ENCODE assay signal across 1 cellular context in genomic region chr19:43668406-43669158, GRCh38.
TF ChIP-seq lines count a peak whose summit lies in the region.

No MANE protein-coding gene starts in this region.

TF ChIP-seq in GM12878, 131 proteins besides CTCF, POLR2A, EP300 and RAD21:
- TF ChIP-seq HDGF (IDR thresholded peaks at IDR 0.05), result peak; percentile 90; the same call in 1 of the 2 replicates
- TF ChIP-seq, protein P1, sequence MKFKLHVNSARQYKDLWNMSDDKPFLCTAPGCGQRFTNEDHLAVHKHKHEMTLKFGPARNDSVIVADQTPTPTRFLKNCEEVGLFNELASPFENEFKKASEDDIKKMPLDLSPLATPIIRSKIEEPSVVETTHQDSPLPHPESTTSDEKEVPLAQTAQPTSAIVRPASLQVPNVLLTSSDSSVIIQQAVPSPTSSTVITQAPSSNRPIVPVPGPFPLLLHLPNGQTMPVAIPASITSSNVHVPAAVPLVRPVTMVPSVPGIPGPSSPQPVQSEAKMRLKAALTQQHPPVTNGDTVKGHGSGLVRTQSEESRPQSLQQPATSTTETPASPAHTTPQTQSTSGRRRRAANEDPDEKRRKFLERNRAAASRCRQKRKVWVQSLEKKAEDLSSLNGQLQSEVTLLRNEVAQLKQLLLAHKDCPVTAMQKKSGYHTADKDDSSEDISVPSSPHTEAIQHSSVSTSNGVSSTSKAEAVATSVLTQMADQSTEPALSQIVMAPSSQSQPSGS (IDR thresholded peaks at IDR 0.05; ENCODE audit: low read length), result no peak
- 0 out of 2 replicates have a peak, but pooled peaks have one; percentile 3 for TF ChIP-seq CREB1 (IDR thresholded peaks at IDR 0.05; ENCODE audit: low read depth)
- no peak for TF ChIP-seq RELA (IDR thresholded peaks at IDR 0.05; ENCODE audit: borderline replicate concordance, partially characterized antibody)
- TF ChIP-seq RBBP5 (conservative IDR thresholded peaks at IDR 0.05), result no peak
- TF ChIP-seq RUNX3 (IDR thresholded peaks at IDR 0.05; ENCODE audit: low read length), result peak; percentile 17; the same call in 1 of the 2 replicates
- TF ChIP-seq, protein P2, sequence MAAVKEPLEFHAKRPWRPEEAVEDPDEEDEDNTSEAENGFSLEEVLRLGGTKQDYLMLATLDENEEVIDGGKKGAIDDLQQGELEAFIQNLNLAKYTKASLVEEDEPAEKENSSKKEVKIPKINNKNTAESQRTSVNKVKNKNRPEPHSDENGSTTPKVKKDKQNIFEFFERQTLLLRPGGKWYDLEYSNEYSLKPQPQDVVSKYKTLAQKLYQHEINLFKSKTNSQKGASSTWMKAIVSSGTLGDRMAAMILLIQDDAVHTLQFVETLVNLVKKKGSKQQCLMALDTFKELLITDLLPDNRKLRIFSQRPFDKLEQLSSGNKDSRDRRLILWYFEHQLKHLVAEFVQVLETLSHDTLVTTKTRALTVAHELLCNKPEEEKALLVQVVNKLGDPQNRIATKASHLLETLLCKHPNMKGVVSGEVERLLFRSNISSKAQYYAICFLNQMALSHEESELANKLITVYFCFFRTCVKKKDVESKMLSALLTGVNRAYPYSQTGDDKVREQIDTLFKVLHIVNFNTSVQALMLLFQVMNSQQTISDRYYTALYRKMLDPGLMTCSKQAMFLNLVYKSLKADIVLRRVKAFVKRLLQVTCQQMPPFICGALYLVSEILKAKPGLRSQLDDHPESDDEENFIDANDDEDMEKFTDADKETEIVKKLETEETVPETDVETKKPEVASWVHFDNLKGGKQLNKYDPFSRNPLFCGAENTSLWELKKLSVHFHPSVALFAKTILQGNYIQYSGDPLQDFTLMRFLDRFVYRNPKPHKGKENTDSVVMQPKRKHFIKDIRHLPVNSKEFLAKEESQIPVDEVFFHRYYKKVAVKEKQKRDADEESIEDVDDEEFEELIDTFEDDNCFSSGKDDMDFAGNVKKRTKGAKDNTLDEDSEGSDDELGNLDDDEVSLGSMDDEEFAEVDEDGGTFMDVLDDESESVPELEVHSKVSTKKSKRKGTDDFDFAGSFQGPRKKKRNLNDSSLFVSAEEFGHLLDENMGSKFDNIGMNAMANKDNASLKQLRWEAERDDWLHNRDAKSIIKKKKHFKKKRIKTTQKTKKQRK (IDR thresholded peaks at IDR 0.05; ENCODE audit: low read depth, low read length), result no peak
- TF ChIP-seq EED (IDR thresholded peaks at IDR 0.05; ENCODE audit: low read depth), result peak; percentile 89
- TF ChIP-seq SP1 (IDR thresholded peaks at IDR 0.05; ENCODE audit: low read depth, low read length), result peak; percentile 4
- no peak for TF ChIP-seq YY1 (IDR thresholded peaks at IDR 0.05; ENCODE audit: low read depth, low read length)
- peak; percentile 88 to 89 for TF ChIP-seq IKZF2 (IDR thresholded peaks at IDR 0.05)
- TF ChIP-seq PKNOX1 (IDR thresholded peaks at IDR 0.05), result peak; percentile 77
- 0 out of 2 replicates have a peak, but pooled peaks have one; percentile 23 for TF ChIP-seq CHD2 (IDR thresholded peaks at IDR 0.05; ENCODE audit: borderline replicate concordance, low read depth, low read length)
- TF ChIP-seq, protein P3, sequence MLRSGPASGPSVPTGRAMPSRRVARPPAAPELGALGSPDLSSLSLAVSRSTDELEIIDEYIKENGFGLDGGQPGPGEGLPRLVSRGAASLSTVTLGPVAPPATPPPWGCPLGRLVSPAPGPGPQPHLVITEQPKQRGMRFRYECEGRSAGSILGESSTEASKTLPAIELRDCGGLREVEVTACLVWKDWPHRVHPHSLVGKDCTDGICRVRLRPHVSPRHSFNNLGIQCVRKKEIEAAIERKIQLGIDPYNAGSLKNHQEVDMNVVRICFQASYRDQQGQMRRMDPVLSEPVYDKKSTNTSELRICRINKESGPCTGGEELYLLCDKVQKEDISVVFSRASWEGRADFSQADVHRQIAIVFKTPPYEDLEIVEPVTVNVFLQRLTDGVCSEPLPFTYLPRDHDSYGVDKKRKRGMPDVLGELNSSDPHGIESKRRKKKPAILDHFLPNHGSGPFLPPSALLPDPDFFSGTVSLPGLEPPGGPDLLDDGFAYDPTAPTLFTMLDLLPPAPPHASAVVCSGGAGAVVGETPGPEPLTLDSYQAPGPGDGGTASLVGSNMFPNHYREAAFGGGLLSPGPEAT (IDR thresholded peaks at IDR 0.05; ENCODE audit: low read depth), result peak; percentile 77
- TF ChIP-seq SMARCA5 (IDR thresholded peaks at IDR 0.05), result no peak
- TF ChIP-seq NR2C1 (IDR thresholded peaks at IDR 0.05), result peak; percentile 45
- TF ChIP-seq, protein P4, sequence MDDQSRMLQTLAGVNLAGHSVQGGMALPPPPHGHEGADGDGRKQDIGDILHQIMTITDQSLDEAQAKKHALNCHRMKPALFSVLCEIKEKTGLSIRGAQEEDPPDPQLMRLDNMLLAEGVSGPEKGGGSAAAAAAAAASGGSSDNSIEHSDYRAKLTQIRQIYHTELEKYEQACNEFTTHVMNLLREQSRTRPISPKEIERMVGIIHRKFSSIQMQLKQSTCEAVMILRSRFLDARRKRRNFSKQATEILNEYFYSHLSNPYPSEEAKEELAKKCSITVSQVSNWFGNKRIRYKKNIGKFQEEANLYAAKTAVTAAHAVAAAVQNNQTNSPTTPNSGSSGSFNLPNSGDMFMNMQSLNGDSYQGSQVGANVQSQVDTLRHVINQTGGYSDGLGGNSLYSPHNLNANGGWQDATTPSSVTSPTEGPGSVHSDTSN (IDR thresholded peaks at IDR 0.05; ENCODE audit: insufficient replicate concordance, low read depth, low read length), result peak; percentile 48
- TF ChIP-seq ATF7 (IDR thresholded peaks at IDR 0.05; ENCODE audit: low read depth), result peak; percentile 45; the same call in 1 of the 2 replicates
